11 cellular contexts compared by ENCODE assay signal in the genomic region with DNA sequence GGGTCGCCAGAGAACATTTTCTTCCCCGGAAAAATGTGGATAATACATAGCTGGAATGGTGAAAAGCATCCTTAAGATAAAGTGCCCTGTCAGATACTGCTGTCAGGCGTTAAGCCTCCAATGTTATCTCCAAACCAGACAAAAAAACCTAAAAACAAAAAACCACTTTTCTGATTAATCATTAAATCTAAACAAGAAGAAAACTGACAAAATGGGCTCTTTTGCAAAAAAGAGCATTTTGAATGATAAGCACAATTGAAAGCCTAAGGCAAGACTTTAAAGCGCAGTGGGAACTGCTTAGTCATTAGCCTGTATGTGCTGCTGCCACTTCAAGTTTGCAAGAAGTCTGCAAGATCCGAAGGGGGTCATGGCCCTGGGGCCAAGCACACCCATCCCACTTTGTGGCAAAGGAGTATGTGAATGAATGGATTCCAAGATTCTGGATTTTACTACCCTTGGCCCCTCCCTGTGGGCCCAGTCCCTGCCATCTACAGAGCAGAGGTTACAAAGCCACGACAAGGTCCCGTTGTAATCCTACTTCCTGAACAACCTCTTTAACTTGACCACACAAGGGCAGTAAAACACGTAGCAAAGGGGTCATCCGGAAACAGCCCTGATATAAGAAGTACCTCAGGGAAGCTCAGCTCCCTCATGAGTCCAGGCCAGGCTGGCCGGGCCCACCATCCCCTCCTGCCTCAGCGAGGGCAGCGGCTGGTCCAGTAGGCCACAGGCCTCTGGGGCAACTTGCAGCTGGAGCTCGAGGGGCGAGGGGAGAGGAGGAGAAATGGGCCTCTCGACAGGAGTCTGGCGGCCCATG. TPM values are rescaled to one million over a fixed set of nuclear protein-coding genes. Genes with fewer than 3 reads are reported as not detected.
A peak's percentile ranks its signal among the peaks of the same experiment; 100 is the strongest.
DNase-seq lines count a peak whose midpoint lies in the region; ATAC-seq and TF ChIP-seq lines count a peak whose summit lies in the region.
"Had no signal": no experiment of that assay in that cellular context is flagged by ENCODE, and none has a peak within 500 bp of the region (broad histone marks: within the 10 kb centered on the region; RNA-seq: fewer than 3 reads in every experiment).

No MANE protein-coding gene starts in this region.

- ATAC-seq in lower lobe of right lung (peak; percentile 22 to 39), GM19455 (IDR thresholded peaks at IDR 0.05; ENCODE audit: unreplicated experiment) (no peak), GM18868 (IDR thresholded peaks at IDR 0.05; ENCODE audit: unreplicated experiment) (no peak), HG03432 (IDR thresholded peaks at IDR 0.05; ENCODE audit: unreplicated experiment) (no peak)

- no peaks in the 10 kb centered on the region for H3K27me3 ChIP-seq in brain microvascular endothelial cell (replicated peaks)
- no peaks in the 10 kb centered on the region for H3K27me3 ChIP-seq in lower lobe of right lung (ENCODE audit: low read depth)

- H3K9me3 ChIP-seq in lower lobe of right lung = no peaks in the 10 kb centered on the region

- TF ChIP-seq CTCF in AG10803 (conservative IDR thresholded peaks at IDR 0.05; ENCODE audit: low read length) (no peak), brain microvascular endothelial cell (IDR thresholded peaks at IDR 0.05; ENCODE audit: low read depth, low read length, missing control alignments) (no peak), lower lobe of right lung (IDR thresholded peaks at IDR 0.05) (no peak)

- DNase-seq in AG10803 (ENCODE audit: low read depth) = peak; percentile 40
- DNase-seq in LoVo (ENCODE audit: low spot score) = peak; percentile 76
- DNase-seq in brain microvascular endothelial cell = peak; percentile 33
- no peak for DNase-seq in lower lobe of right lung
- no peak for DNase-seq in activated gamma-delta T cell (lab: John Stamatoyannopoulos, UW)
- DNase-seq: NCI-H1105 treated with DMSO at 0.1 percent for 48 hours; stimulated activated naive CD4-positive, alpha-beta T cell had no signal

- H3K4me1 ChIP-seq in lower lobe of right lung = peaks cover 67% of the 10 kb centered on the region

- H3K36me3 ChIP-seq in brain microvascular endothelial cell (replicated peaks) = no peaks in the 10 kb centered on the region
- H3K36me3 ChIP-seq in lower lobe of right lung = no peaks in the 10 kb centered on the region

- H3K4me3 ChIP-seq in AG10803 (ENCODE audit: low read length) (no peak overlapping the region), brain microvascular endothelial cell (ENCODE audit: low read depth, low read length) (no peak overlapping the region), lower lobe of right lung (no peak overlapping the region)

- intact Hi-C loops in lower lobe of right lung (cut with DNase I) = no loop called here

- in situ Hi-C loops in brain microvascular endothelial cell (cut with HindIII; ENCODE audit: low pct_ligation_motif_present, low sequenced_read_pairs) = no loop called here

- H3K27ac ChIP-seq in brain microvascular endothelial cell (peak overlapping the region; percentile 54), lower lobe of right lung (peak overlapping the region; percentile 39)
- H3K27ac ChIP-seq: C4-2B had no signal

RNA-seq across cellular contexts. Expression of gene SHB, which starts 29.7 kb away (rescaled TPM):
- total RNA-seq in lower lobe of right lung = 25.3 TPM

Comparison
In these comparisons a context has a peak if more than half of its experiments do, and no peak if none do; other contexts are left out.
1. DNase-seq: peak in AG10803 (single experiment), LoVo (single experiment) and brain microvascular endothelial cell (single experiment); none in lower lobe of right lung (single experiment) and activated gamma-delta T cell (single experiment).
2. ATAC-seq: peak in lower lobe of right lung (2 of 2); none in GM19455 (single experiment), GM18868 (single experiment) and HG03432 (single experiment).